In genomic region chr12:11170810-11171144, GRCh38 we compare ENCODE assay signal across 8 cellular contexts. TPM values are rescaled to one million over a fixed set of nuclear protein-coding genes. Genes with fewer than 3 reads are reported as not detected.
A peak's percentile ranks its signal among the peaks of the same experiment; 100 is the strongest.
DNase-seq lines count a peak whose midpoint lies in the region; ATAC-seq, FAIRE-seq and TF ChIP-seq lines count a peak whose summit lies in the region.

No MANE protein-coding gene starts in this region.

- intact Hi-C loops in right lobe of liver (cut with DNase I), result no loop called here
- intact Hi-C loops in tibial artery (cut with DNase I; ENCODE audit: low total_unique reads), result loop anchor here (5.0 kb wide), 1 partner anchor 1097 kb away; the partner anchor contains the start of gene LRP6

- H3K27ac ChIP-seq in astrocyte (ENCODE audit: low read depth, low read length), result peak overlapping the region; percentile 96
- H3K27ac ChIP-seq in right lobe of liver, result peak overlapping the region; percentile 96 to 98 (median 97)
- H3K27ac ChIP-seq in tibial artery, result peak overlapping the region; percentile 97 to 99

- H3K36me3 Mint-ChIP-seq in activated T-cell treated with anti-CD3 and anti-CD28 coated beads, Interleukin-2, amount 50 U/mL, for 24 hours (ENCODE audit: low read depth), result peaks cover 82% of the 10 kb centered on the region
- peaks cover 2% of the 10 kb centered on the region for H3K36me3 Mint-ChIP-seq in astrocyte (ENCODE audit: low read depth, unreplicated experiment)

- peak overlapping the region; percentile 99 for H3K27ac Mint-ChIP-seq in activated T-cell treated with anti-CD3 and anti-CD28 coated beads, Interleukin-2, amount 50 U/mL, for 24 hours
- H3K27ac Mint-ChIP-seq in astrocyte (ENCODE audit: unreplicated experiment), result peak overlapping the region; percentile 87

- peak overlapping the region; percentile 91 for H3K9ac ChIP-seq in astrocyte (ENCODE audit: low read length)

- peaks cover 66% of the 10 kb centered on the region for H3K4me1 Mint-ChIP-seq in activated T-cell treated with anti-CD3 and anti-CD28 coated beads, Interleukin-2, amount 50 U/mL, for 24 hours (ENCODE audit: low read depth)
- peaks cover 16% of the 10 kb centered on the region for H3K4me1 Mint-ChIP-seq in astrocyte (ENCODE audit: low read depth, unreplicated experiment)

- H3K9me3 Mint-ChIP-seq in activated T-cell treated with anti-CD3 and anti-CD28 coated beads, Interleukin-2, amount 50 U/mL, for 24 hours, result no peaks in the 10 kb centered on the region
- no peaks in the 10 kb centered on the region for H3K9me3 Mint-ChIP-seq in astrocyte (ENCODE audit: unreplicated experiment)

- peak overlapping the region; percentile 90 for H3K4me3 ChIP-seq in astrocyte (ENCODE audit: insufficient read depth, low read depth, low read length)
- peak overlapping the region; percentile 86 to 96 (median 89) for H3K4me3 ChIP-seq in right lobe of liver
- peak overlapping the region; percentile 94 to 98 for H3K4me3 ChIP-seq in tibial artery

- H3K4me3 Mint-ChIP-seq in activated T-cell treated with anti-CD3 and anti-CD28 coated beads, Interleukin-2, amount 50 U/mL, for 24 hours, result peak overlapping the region; percentile 94
- peak overlapping the region; percentile 99 for H3K4me3 Mint-ChIP-seq in astrocyte (ENCODE audit: unreplicated experiment)

- H3K27me3 ChIP-seq in astrocyte (ENCODE audit: insufficient read depth, low read length), result no peaks in the 10 kb centered on the region
- H3K27me3 ChIP-seq in right lobe of liver, result no peaks in the 10 kb centered on the region
- no peaks in the 10 kb centered on the region for H3K27me3 ChIP-seq in tibial artery

- H3K9me3 ChIP-seq in astrocyte (ENCODE audit: insufficient read depth, low read depth, low read length) (no peaks in the 10 kb centered on the region), right lobe of liver (no peaks in the 10 kb centered on the region), tibial artery (no peaks in the 10 kb centered on the region)

- no peak for TF ChIP-seq POLR2A in right lobe of liver (IDR thresholded peaks at IDR 0.05)

- peaks cover 52% of the 10 kb centered on the region for H4K20me1 ChIP-seq in astrocyte (ENCODE audit: insufficient read depth, low read length)

- ATAC-seq in right lobe of liver (no peak), HG02870 (IDR thresholded peaks at IDR 0.05; ENCODE audit: unreplicated experiment) (no peak), GM18498 (IDR thresholded peaks at IDR 0.05; ENCODE audit: unreplicated experiment) (no peak)

- H3K36me3 ChIP-seq in astrocyte (ENCODE audit: insufficient read depth, low read length) (no peaks in the 10 kb centered on the region), right lobe of liver (peaks cover 0 to 2% (median 0%) of the 10 kb centered on the region in 4 donors), tibial artery (peaks cover 0 to 5% (median 0%) of the 10 kb centered on the region in 3 donors)

- 1% methylated on average over 4 of the region's 4 CpGs for WGBS in right lobe of liver (ENCODE audit: insufficient coverage, low coverage, low lambda C conversion rate, missing lambda C conversion rate)

- peak overlapping the region; percentile 86 for H3K4me2 ChIP-seq in astrocyte (ENCODE audit: low read length)

- peaks cover 78% of the 10 kb centered on the region for H3K79me2 ChIP-seq in astrocyte (ENCODE audit: insufficient read depth, low read length)

- TF ChIP-seq CTCF in astrocyte (IDR thresholded peaks at IDR 0.05; ENCODE audit: insufficient read depth, low read depth, low read length) (no peak), right lobe of liver (IDR thresholded peaks at IDR 0.05) (no peak), tibial artery (IDR thresholded peaks at IDR 0.05) (no peak)

- DNase-seq in activated T-cell treated with anti-CD3 and anti-CD28 coated beads, Interleukin-2, amount 50 U/mL, for 24 hours, result no peak
- no peak for DNase-seq in activated T-cell treated with anti-CD3 and anti-CD28 coated beads, Interleukin-2, amount 50 U/mL, for 1 hour
- no peak for DNase-seq in astrocyte (ENCODE audit: low read depth)
- DNase-seq in right lobe of liver, result no peak
- DNase-seq in tibial artery, result no peak
- no peak for DNase-seq in activated CD8-positive, alpha-beta memory T cell treated with anti-CD3 and anti-CD28 coated beads, Interleukin-2, amount 50 U/mL, for 4 hours

- H3K4me1 ChIP-seq in astrocyte (ENCODE audit: insufficient read depth, low read length) (peaks cover 6% of the 10 kb centered on the region), right lobe of liver (peaks cover 0 to 25% (median 2%) of the 10 kb centered on the region in 4 donors), tibial artery (peaks cover 0 to 40% (median 22%) of the 10 kb centered on the region in 4 donors)

- peak overlapping the region; percentile 95 for H2AFZ ChIP-seq in astrocyte (ENCODE audit: low read depth, low read length)

- no peaks in the 10 kb centered on the region for H3K27me3 Mint-ChIP-seq in activated T-cell treated with anti-CD3 and anti-CD28 coated beads, Interleukin-2, amount 50 U/mL, for 24 hours
- no peaks in the 10 kb centered on the region for H3K27me3 Mint-ChIP-seq in astrocyte (ENCODE audit: low read depth, unreplicated experiment)

- FAIRE-seq in astrocyte (lab: Jason Lieb, UNC), result no peak

RNA-seq across cellular contexts. Expression of gene SMIM10L1, which starts 0.2 kb away (rescaled TPM):
- total RNA-seq in astrocyte (16.3 and 16.6 TPM in 2 replicates), right lobe of liver (1 to 10 TPM; 5.4 to 9.4 (median 6.3) TPM)

RNA-seq across cellular contexts. Expression of gene TAS2R42, which starts 16.0 kb away (rescaled TPM):
- total RNA-seq in astrocyte, result not detected in 2 replicates
- not detected for total RNA-seq in right lobe of liver

RNA-seq across cellular contexts. Expression of gene TAS2R30, which starts 36.3 kb away (rescaled TPM):
- total RNA-seq in astrocyte (1.3 and 1.7 TPM in 2 replicates), right lobe of liver (1 to 10 TPM; 1.2 to 5.1 (median 2.0) TPM)
